15 cellular contexts compared by ENCODE assay signal in genomic region chr20:47126709-47127108, GRCh38.
DNase-seq lines count a peak whose midpoint lies in the region; ATAC-seq and TF ChIP-seq lines count a peak whose summit lies in the region.
"Had no signal": no experiment of that assay in that cellular context is flagged by ENCODE, and none has a peak within 500 bp of the region (broad histone marks: within the 10 kb centered on the region; RNA-seq: fewer than 3 reads in every experiment).

No MANE protein-coding gene starts in this region.

- peaks cover 4 to 54% (median 34%) of the 10 kb centered on the region in 4 donors for H3K4me1 ChIP-seq in tibial nerve

- in situ Hi-C loops in astrocyte of the spinal cord (cut with HindIII; ENCODE audit: low sequenced_read_pairs): no loop called here

- H3K27me3 ChIP-seq in tibial nerve: no peaks in the 10 kb centered on the region
- H3K27me3 ChIP-seq: neural progenitor cell, SJCRH30, thyroid gland had no signal

- intact Hi-C loops in cardiac septum (cut with DNase I): no loop called here
- intact Hi-C loops in Right ventricle myocardium superior (cut with DNase I): no loop called here

- DNase-seq in cardiac septum (ENCODE audit: low spot score): peak; percentile 9
- no peak for DNase-seq in Right ventricle myocardium superior
- DNase-seq in astrocyte of the spinal cord (ENCODE audit: low read depth, low spot score): peak; percentile 50
- DNase-seq in foreskin melanocyte: peak; percentile 65
- DNase-seq in tibial nerve (ENCODE audit: low spot score in 2 of 2): no peak
- no peak for DNase-seq in NCI-H748 treated with DMSO at 0.1 percent for 48 hours (lab: John Stamatoyannopoulos, UW)
- DNase-seq in NCI-H345 (lab: John Stamatoyannopoulos, UW): no peak
- no peak for DNase-seq in erythroblast (lab: John Stamatoyannopoulos, UW)
- DNase-seq: Karpas-422, NCI-H2029, SJCRH30 had no signal

- no peak for TF ChIP-seq EP300 in tibial nerve (IDR thresholded peaks at IDR 0.05)

- no peak for TF ChIP-seq CTCF in astrocyte of the spinal cord (IDR thresholded peaks at IDR 0.05; ENCODE audit: low read depth, low read length)
- no peak for TF ChIP-seq CTCF in tibial nerve (IDR thresholded peaks at IDR 0.05)

- ATAC-seq in Right ventricle myocardium superior (ENCODE audit: poor library complexity): no peak
- ATAC-seq: activated naive CD4-positive, alpha-beta T cell treated with anti-CD3 and anti-CD28 coated beads, Interleukin-2, amount 50 U/mL, for 72 hours had no signal

- peak overlapping the region; percentile 70 to 96 (median 89) for H3K27ac ChIP-seq in tibial nerve
- H3K27ac ChIP-seq: 22Rv1, SJCRH30 had no signal

- H3K4me3 ChIP-seq in astrocyte of the spinal cord (ENCODE audit: low read depth, low read length) (no peak overlapping the region), tibial nerve (no peak overlapping the region)
- H3K4me3 ChIP-seq: neural progenitor cell, SJCRH30, thyroid gland had no signal

- H3K9me3 ChIP-seq in tibial nerve: no peaks in the 10 kb centered on the region
- H3K9me3 ChIP-seq: SJCRH30, thyroid gland had no signal

- TF ChIP-seq POLR2A in tibial nerve (IDR thresholded peaks at IDR 0.05) (no peak), erythroblast (IDR thresholded peaks at IDR 0.05; ENCODE audit: low read length) (no peak)

- no peaks in the 10 kb centered on the region for H3K36me3 ChIP-seq in tibial nerve
- H3K36me3 ChIP-seq: neural progenitor cell, thyroid gland had no signal

- 28 to 54% methylated on average over 5 of the region's 5 CpGs for WGBS in tibial nerve, 2 donors

Comparison
In these comparisons a context has a peak if more than half of its experiments do, and no peak if none do; other contexts are left out.
1. DNase-seq: peak in cardiac septum (single experiment), astrocyte of the spinal cord (single experiment) and foreskin melanocyte (single experiment); none in Right ventricle myocardium superior (single experiment), tibial nerve (0 of 2), NCI-H748 treated with DMSO at 0.1 percent for 48 hours (single experiment), NCI-H345 (single experiment) and erythroblast (0 of 2).